1 cellular context compared by ENCODE assay signal in the genomic region with DNA sequence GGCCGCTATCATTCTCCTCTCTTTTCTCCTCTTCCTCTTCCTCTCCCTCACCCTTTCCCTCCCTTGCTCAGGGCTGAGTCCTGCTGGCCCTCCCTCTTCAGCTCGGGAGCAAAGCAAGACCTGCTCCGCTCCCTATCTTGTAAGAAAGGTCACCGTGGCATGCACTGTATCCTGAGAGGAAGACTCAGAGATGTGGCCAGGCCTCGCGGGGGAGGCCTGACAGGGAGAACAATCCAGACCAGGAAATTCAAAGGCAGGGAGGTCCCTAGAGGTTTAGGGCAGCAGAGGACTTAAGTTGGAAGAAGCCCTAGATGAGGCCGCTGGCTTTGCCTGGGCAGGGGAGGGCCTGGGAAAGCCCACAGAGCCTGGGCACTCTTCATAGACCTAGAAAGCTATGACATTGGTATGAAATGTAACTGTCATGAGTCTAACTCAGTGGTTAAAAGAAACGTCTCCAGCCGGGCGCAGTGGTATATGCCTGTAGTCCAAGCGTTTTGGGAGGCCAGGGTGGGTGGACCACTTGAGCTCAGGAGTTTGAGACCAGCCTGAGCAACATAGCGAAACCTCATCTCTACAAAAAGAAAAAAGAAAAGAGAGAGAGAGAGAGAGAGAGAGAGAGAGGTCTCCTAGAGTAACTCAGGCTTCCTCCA.
TF ChIP-seq lines count a peak whose summit lies in the region.

No MANE protein-coding gene starts in this region.

TF ChIP-seq in H1, 55 proteins besides CTCF, POLR2A, EP300 and RAD21:
- no peak for TF ChIP-seq SP1 (IDR thresholded peaks at IDR 0.05; ENCODE audit: low read depth, low read length)
- no peak for TF ChIP-seq CBX5 (IDR thresholded peaks at IDR 0.05; ENCODE audit: low read depth, low read length)
- no peak for TF ChIP-seq TBP (IDR thresholded peaks at IDR 0.05; ENCODE audit: low read depth, low read length)
- TF ChIP-seq HDAC2 (IDR thresholded peaks at IDR 0.05; ENCODE audit: borderline replicate concordance in 1 of 2, low read depth in 2 of 2, low read length in 2 of 2), result no peak
- TF ChIP-seq JUN (IDR thresholded peaks at IDR 0.05; ENCODE audit: low read depth, low read length), result no peak
- no peak for TF ChIP-seq MAFK (IDR thresholded peaks at IDR 0.05; ENCODE audit: low read depth, low read length)
- no peak for TF ChIP-seq CTBP2 (IDR thresholded peaks at IDR 0.05; ENCODE audit: borderline replicate concordance, insufficient read depth, insufficient read length, low read length)
- no peak for TF ChIP-seq KDM4A (IDR thresholded peaks at IDR 0.05; ENCODE audit: low read depth, low read length, severe bottlenecking)
- no peak for TF ChIP-seq SUZ12 (IDR thresholded peaks at IDR 0.05; ENCODE audit: low read length)
- no peak for TF ChIP-seq ATF2 (IDR thresholded peaks at IDR 0.05; ENCODE audit: low read length)
- no peak for TF ChIP-seq E2F6 (IDR thresholded peaks at IDR 0.05)
- no peak for TF ChIP-seq BACH1 (IDR thresholded peaks at IDR 0.05; ENCODE audit: low read length)
- TF ChIP-seq CBX8 (IDR thresholded peaks at IDR 0.05; ENCODE audit: borderline replicate concordance, low read depth, low read length), result no peak
- no peak for TF ChIP-seq MAX (IDR thresholded peaks at IDR 0.05)
